In the genomic region with DNA sequence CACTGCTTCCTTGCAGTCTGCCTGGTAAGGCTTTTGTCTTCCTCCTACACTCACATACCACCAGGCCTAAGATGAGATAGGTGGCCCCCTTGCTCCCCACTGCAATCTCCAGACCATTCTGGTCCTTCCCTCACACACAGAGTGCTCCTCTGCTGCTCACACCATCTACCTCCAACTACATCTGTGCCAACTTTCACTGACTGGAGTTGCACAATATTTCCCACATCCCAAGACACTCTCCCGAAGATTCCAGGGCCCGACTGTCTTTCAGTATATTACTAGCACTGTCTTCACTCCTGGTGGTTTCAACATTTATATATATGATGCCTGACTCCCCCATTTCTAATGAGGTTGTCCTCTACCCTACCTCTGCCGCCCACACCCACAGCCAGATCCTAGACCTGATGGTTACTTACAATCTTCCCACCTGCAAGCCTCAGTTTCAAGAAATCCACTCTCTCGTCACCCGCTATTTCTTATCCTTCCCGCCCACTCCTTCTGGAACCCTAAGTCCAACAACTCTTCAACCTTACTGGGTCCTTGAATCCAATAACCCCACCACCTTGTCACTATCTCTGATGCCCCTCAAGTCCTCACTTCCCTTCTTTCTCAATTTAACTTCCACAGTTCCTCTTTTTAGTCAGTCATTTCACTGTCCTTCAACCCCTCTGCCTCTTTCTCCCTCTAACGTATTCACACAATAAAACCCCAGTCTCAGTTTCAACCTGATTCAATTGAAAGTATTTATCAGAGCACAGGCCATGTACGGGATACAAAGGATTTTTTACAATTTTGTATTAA, we compare ENCODE assay signal across 1 cellular context.
TF ChIP-seq lines count a peak whose summit lies in the region.

No MANE protein-coding gene starts in this region.

TF ChIP-seq in GM12878, 131 proteins besides CTCF, POLR2A, EP300 and RAD21 (continued from another document and continues in another):
- TF ChIP-seq, protein P1, sequence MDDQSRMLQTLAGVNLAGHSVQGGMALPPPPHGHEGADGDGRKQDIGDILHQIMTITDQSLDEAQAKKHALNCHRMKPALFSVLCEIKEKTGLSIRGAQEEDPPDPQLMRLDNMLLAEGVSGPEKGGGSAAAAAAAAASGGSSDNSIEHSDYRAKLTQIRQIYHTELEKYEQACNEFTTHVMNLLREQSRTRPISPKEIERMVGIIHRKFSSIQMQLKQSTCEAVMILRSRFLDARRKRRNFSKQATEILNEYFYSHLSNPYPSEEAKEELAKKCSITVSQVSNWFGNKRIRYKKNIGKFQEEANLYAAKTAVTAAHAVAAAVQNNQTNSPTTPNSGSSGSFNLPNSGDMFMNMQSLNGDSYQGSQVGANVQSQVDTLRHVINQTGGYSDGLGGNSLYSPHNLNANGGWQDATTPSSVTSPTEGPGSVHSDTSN (IDR thresholded peaks at IDR 0.05; ENCODE audit: insufficient replicate concordance, low read depth, low read length): no peak
- TF ChIP-seq, protein P2, sequence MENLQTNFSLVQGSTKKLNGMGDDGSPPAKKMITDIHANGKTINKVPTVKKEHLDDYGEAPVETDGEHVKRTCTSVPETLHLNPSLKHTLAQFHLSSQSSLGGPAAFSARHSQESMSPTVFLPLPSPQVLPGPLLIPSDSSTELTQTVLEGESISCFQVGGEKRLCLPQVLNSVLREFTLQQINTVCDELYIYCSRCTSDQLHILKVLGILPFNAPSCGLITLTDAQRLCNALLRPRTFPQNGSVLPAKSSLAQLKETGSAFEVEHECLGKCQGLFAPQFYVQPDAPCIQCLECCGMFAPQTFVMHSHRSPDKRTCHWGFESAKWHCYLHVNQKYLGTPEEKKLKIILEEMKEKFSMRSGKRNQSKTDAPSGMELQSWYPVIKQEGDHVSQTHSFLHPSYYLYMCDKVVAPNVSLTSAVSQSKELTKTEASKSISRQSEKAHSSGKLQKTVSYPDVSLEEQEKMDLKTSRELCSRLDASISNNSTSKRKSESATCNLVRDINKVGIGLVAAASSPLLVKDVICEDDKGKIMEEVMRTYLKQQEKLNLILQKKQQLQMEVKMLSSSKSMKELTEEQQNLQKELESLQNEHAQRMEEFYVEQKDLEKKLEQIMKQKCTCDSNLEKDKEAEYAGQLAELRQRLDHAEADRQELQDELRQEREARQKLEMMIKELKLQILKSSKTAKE (IDR thresholded peaks at IDR 0.05; ENCODE audit: low read depth, poor library complexity, severe bottlenecking): no peak
- TF ChIP-seq ZNF622 (IDR thresholded peaks at IDR 0.05): no peak
- no peak for TF ChIP-seq LARP7 (IDR thresholded peaks at IDR 0.05)
- TF ChIP-seq SIN3A (IDR thresholded peaks at IDR 0.05; ENCODE audit: low read depth, low read length): no peak
- TF ChIP-seq, protein P3, sequence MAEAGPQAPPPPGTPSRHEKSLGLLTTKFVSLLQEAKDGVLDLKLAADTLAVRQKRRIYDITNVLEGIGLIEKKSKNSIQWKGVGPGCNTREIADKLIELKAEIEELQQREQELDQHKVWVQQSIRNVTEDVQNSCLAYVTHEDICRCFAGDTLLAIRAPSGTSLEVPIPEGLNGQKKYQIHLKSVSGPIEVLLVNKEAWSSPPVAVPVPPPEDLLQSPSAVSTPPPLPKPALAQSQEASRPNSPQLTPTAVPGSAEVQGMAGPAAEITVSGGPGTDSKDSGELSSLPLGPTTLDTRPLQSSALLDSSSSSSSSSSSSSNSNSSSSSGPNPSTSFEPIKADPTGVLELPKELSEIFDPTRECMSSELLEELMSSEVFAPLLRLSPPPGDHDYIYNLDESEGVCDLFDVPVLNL (IDR thresholded peaks at IDR 0.05; ENCODE audit: low read depth, low read length): no peak
- no peak for TF ChIP-seq RELA (IDR thresholded peaks at IDR 0.05; ENCODE audit: borderline replicate concordance, partially characterized antibody)
- TF ChIP-seq, protein P4, sequence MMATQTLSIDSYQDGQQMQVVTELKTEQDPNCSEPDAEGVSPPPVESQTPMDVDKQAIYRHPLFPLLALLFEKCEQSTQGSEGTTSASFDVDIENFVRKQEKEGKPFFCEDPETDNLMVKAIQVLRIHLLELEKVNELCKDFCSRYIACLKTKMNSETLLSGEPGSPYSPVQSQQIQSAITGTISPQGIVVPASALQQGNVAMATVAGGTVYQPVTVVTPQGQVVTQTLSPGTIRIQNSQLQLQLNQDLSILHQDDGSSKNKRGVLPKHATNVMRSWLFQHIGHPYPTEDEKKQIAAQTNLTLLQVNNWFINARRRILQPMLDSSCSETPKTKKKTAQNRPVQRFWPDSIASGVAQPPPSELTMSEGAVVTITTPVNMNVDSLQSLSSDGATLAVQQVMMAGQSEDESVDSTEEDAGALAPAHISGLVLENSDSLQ (IDR thresholded peaks at IDR 0.05): peak; percentile 65
- 0 out of 2 replicates have a peak, but pooled peaks have one; percentile 20 for TF ChIP-seq NR2F1 (conservative IDR thresholded peaks at IDR 0.05)
- no peak for TF ChIP-seq ZBTB40 (IDR thresholded peaks at IDR 0.05; ENCODE audit: borderline replicate concordance)
- peak; percentile 45 for TF ChIP-seq BCL3 (IDR thresholded peaks at IDR 0.05; ENCODE audit: borderline replicate concordance, insufficient read depth, low read depth, low read length, poor library complexity, severe bottlenecking)
- TF ChIP-seq STAT1 (conservative IDR thresholded peaks at IDR 0.05): no peak
- peak; percentile 79 for TF ChIP-seq BCL11A (IDR thresholded peaks at IDR 0.05; ENCODE audit: low read depth, low read length)
- peak; percentile 20; the same call in 1 of the 2 replicates for TF ChIP-seq BACH1 (IDR thresholded peaks at IDR 0.05; ENCODE audit: borderline replicate concordance)
- no peak for TF ChIP-seq POLR2AphosphoS5 (IDR thresholded peaks at IDR 0.05; ENCODE audit: low read length)
- TF ChIP-seq SREBF2 (IDR thresholded peaks at IDR 0.05; ENCODE audit: low read length): no peak
- 0 out of 2 replicates have a peak, but pooled peaks have one; percentile 35 for TF ChIP-seq FOXM1 (IDR thresholded peaks at IDR 0.05; ENCODE audit: low read depth, low read length)
- no peak for TF ChIP-seq TBL1XR1 (IDR thresholded peaks at IDR 0.05; ENCODE audit: low read depth, low read length)
- no peak for TF ChIP-seq TCF3 (IDR thresholded peaks at IDR 0.05; ENCODE audit: borderline replicate concordance, insufficient read depth, low read depth, low read length)
- no peak for TF ChIP-seq NKRF (conservative IDR thresholded peaks at IDR 0.05)
- TF ChIP-seq, protein P5, sequence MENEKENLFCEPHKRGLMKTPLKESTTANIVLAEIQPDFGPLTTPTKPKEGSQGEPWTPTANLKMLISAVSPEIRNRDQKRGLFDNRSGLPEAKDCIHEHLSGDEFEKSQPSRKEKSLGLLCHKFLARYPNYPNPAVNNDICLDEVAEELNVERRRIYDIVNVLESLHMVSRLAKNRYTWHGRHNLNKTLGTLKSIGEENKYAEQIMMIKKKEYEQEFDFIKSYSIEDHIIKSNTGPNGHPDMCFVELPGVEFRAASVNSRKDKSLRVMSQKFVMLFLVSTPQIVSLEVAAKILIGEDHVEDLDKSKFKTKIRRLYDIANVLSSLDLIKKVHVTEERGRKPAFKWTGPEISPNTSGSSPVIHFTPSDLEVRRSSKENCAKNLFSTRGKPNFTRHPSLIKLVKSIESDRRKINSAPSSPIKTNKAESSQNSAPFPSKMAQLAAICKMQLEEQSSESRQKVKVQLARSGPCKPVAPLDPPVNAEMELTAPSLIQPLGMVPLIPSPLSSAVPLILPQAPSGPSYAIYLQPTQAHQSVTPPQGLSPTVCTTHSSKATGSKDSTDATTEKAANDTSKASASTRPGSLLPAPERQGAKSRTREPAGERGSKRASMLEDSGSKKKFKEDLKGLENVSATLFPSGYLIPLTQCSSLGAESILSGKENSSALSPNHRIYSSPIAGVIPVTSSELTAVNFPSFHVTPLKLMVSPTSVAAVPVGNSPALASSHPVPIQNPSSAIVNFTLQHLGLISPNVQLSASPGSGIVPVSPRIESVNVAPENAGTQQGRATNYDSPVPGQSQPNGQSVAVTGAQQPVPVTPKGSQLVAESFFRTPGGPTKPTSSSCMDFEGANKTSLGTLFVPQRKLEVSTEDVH (IDR thresholded peaks at IDR 0.05; ENCODE audit: low read depth, partially characterized antibody): no peak
- TF ChIP-seq CEBPB (IDR thresholded peaks at IDR 0.05; ENCODE audit: borderline replicate concordance in 1 of 2, low read depth in 2 of 2, low read length in 2 of 2): no peak
- TF ChIP-seq SMARCA5 (IDR thresholded peaks at IDR 0.05): 0 out of 2 replicates have a peak, but pooled peaks have one; percentile 36
- TF ChIP-seq GABPA (IDR thresholded peaks at IDR 0.05; ENCODE audit: low read depth): no peak
- TF ChIP-seq ATF2 (IDR thresholded peaks at IDR 0.05; ENCODE audit: low read length): peak; percentile 34; the same call in 1 of the 2 replicates
- TF ChIP-seq IKZF2 (IDR thresholded peaks at IDR 0.05): peak; percentile 97 to 98
- peak; percentile 14 for TF ChIP-seq SMAD1 (IDR thresholded peaks at IDR 0.05; ENCODE audit: low read depth, partially characterized antibody)
